ENCODE assay signal across 16 cellular contexts in the genomic region with DNA sequence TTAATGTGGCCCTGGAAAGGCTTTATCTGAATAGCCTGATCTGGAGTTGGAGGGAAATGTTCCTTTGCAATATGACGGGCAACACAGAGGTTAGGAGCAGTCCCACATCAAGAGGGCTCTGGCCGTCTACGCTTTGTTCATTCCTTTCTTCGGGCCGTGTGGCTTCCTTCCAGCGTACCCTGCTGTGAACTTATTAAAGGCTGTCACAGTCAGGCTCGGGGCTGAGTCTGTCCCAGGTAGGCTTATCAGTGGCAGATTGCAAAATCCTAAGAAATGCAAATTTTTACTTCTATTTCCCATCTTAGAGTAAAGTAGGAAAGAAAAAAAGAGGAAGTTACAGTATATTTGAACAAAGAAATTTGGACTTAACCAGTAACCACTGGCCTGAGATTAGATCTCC.
"Had no signal": no experiment of that assay in that cellular context is flagged by ENCODE, and none has a peak within 500 bp of the region (broad histone marks: within the 10 kb centered on the region; RNA-seq: fewer than 3 reads in every experiment).

No MANE protein-coding gene starts in this region.

- H3K9me3 Mint-ChIP-seq: activated CD4-positive, alpha-beta memory T cell treated with anti-CD3 and anti-CD28 coated beads, Interleukin-2, amount 10 ng/mL, durations not matched to agents 7 days and 5 days; activated naive CD4-positive, alpha-beta T cell treated with anti-CD3 and anti-CD28 coated beads, Interleukin-2, amount 50 U/mL, for 24 hours had no signal

- H3K27me3 ChIP-seq: adrenal gland, tibial nerve had no signal

- FAIRE-seq: colon, endometrium had no signal

- H3K4me1 ChIP-seq: adrenal gland, tibial nerve had no signal

- H3K27ac ChIP-seq: adrenal gland, tibial nerve had no signal

- H3K36me3 ChIP-seq: adrenal gland, tibial nerve had no signal

- H3K9me3 ChIP-seq: adrenal gland, tibial nerve had no signal

- H3K36me3 Mint-ChIP-seq: activated naive CD4-positive, alpha-beta T cell treated with anti-CD3 and anti-CD28 coated beads, Interleukin-2, amount 50 U/mL, for 24 hours; natural killer cell had no signal

- H3K4me3 ChIP-seq: adrenal gland, tibial nerve had no signal

- H3K4me1 Mint-ChIP-seq: activated CD4-positive, alpha-beta memory T cell treated with anti-CD3 and anti-CD28 coated beads, Interleukin-2, amount 10 ng/mL, durations not matched to agents 7 days and 5 days; activated naive CD4-positive, alpha-beta T cell treated with anti-CD3 and anti-CD28 coated beads, Interleukin-2, amount 50 U/mL, for 24 hours; natural killer cell; T-helper 17 cell had no signal

- H3K27ac Mint-ChIP-seq: activated CD4-positive, alpha-beta memory T cell treated with anti-CD3 and anti-CD28 coated beads, Interleukin-2, amount 10 ng/mL, durations not matched to agents 7 days and 5 days; activated naive CD4-positive, alpha-beta T cell treated with anti-CD3 and anti-CD28 coated beads, Interleukin-2, amount 50 U/mL, for 24 hours; natural killer cell; T-helper 17 cell had no signal

- DNase-seq: activated CD4-positive, alpha-beta memory T cell treated with anti-CD3 and anti-CD28 coated beads, Interleukin-2, amount 10 ng/mL, durations not matched to agents 7 days and 5 days; activated CD4-positive, alpha-beta T cell treated with anti-CD3 and anti-CD28 coated beads for 4 hours; activated effector memory CD4-positive, alpha-beta T cell treated with anti-CD3 and anti-CD28 coated beads, Interleukin-2, amount 50 U/mL, for 16 hours; activated T-cell treated with anti-CD3 and anti-CD28 coated beads, Interleukin-2, amount 50 U/mL, for 48 hours; islet precursor cell; natural killer cell; nucleus accumbens; stimulated activated CD4-positive, alpha-beta T cell treated with anti-CD3 and anti-CD28 coated beads, Interleukin-4, amount 100 ng/mL, for 1 hour; stimulated activated naive CD4-positive, alpha-beta T cell; T-helper 17 cell had no signal

- H3K4me3 Mint-ChIP-seq: activated CD4-positive, alpha-beta memory T cell treated with anti-CD3 and anti-CD28 coated beads, Interleukin-2, amount 10 ng/mL, durations not matched to agents 7 days and 5 days; activated naive CD4-positive, alpha-beta T cell treated with anti-CD3 and anti-CD28 coated beads, Interleukin-2, amount 50 U/mL, for 24 hours; natural killer cell; T-helper 17 cell had no signal

- ATAC-seq: left lobe of liver, natural killer cell, T-helper 17 cell had no signal
